Comparison of ENCODE assay signal across 22 cellular contexts in the genomic region with DNA sequence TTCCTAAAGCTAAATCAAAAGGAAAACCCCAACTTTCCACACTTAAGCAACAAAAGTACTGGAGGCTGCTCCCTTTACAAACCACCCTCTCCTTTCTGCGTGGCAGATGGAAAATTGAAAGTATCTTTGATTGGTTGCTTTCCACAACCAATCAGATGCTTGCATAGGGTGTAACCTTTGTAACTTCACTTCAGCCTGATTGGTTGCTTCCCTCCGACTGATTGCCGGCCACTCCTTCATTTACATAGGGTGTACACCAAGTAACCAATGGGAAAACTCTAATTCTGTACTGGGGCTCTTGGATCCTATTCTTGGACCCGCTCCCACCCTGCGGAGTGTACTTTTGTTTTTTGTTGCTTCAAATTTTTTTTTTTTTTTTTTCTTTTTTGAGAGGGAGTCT.
"Had no signal": no experiment of that assay in that cellular context is flagged by ENCODE, and none has a peak within 500 bp of the region (broad histone marks: within the 10 kb centered on the region; RNA-seq: fewer than 3 reads in every experiment).

No MANE protein-coding gene starts in this region.

- DNase-seq: activated B cell treated with CpG ODN at 0.5 μM for 24 hours; activated CD4-positive, alpha-beta memory T cell treated with anti-CD3 and anti-CD28 coated beads for 36 hours; activated CD4-positive, alpha-beta T cell treated with anti-CD3 and anti-CD28 coated beads for 1 hour; activated CD4-positive, alpha-beta T cell treated with anti-CD3 and anti-CD28 coated beads, Interleukin-2, amount 10 ng/mL, durations not matched to agents 7 days and 5 days; activated gamma-delta T cell; activated naive CD4-positive, alpha-beta T cell treated with anti-CD3 and anti-CD28 coated beads for 36 hours; activated T-cell treated with anti-CD3 and anti-CD28 coated beads for 4 hours; activated T-cell treated with anti-CD3 and anti-CD28 coated beads, Interleukin-2, amount 50 U/mL, for 48 hours; brain microvascular endothelial cell; MM.1S; NCI-H1105 treated with DMSO at 0.1 percent for 48 hours; NCI-H146; NCI-H187 treated with DMSO at 0.1 percent for 48 hours; NCI-H2107; NCI-H2171 treated with DMSO at 0.1 percent for 48 hours; NCI-H226; NCI-H526 treated with DMSO at 0.1 percent for 48 hours had no signal

- ATAC-seq: activated T-helper 17 cell treated with anti-CD3 and anti-CD28 coated beads, Interleukin-2, amount 50 U/mL, for 72 hours; PC-3 had no signal

- H3K27ac ChIP-seq: brain microvascular endothelial cell, cardiac muscle cell, KMS-11 had no signal

- H3K4me3 ChIP-seq: cardiac muscle cell had no signal

- H3K36me3 ChIP-seq: brain microvascular endothelial cell, cardiac muscle cell had no signal

- H3K4me2 ChIP-seq: KMS-11 had no signal

- H3K27me3 ChIP-seq: brain microvascular endothelial cell had no signal

- H3K9ac ChIP-seq: KMS-11 had no signal

- FAIRE-seq: colon had no signal
